11 cellular contexts compared by ENCODE assay signal in genomic region chr7:46139079-46139478, GRCh38.
A peak's percentile ranks its signal among the peaks of the same experiment; 100 is the strongest.
DNase-seq lines count a peak whose midpoint lies in the region; ATAC-seq and TF ChIP-seq lines count a peak whose summit lies in the region.
"Had no signal": no experiment of that assay in that cellular context is flagged by ENCODE, and none has a peak within 500 bp of the region (broad histone marks: within the 10 kb centered on the region; RNA-seq: fewer than 3 reads in every experiment).

No MANE protein-coding gene starts in this region.

- H3K36me3 ChIP-seq in right lobe of liver: no peaks in the 10 kb centered on the region

- no peaks in the 10 kb centered on the region for H3K9me3 ChIP-seq in right lobe of liver

- no peak overlapping the region for H3K4me3 ChIP-seq in dorsolateral prefrontal cortex
- H3K4me3 ChIP-seq in right lobe of liver: no peak overlapping the region
- H3K4me3 ChIP-seq: skin epidermis had no signal

- peaks cover 14% of the 10 kb centered on the region for H3K9me3 Mint-ChIP-seq in chondrocyte (ENCODE audit: low read depth)
- no peaks in the 10 kb centered on the region for H3K9me3 Mint-ChIP-seq in stimulated activated naive B cell treated with anti-CD40 and anti-IgM and Interleukin-4, amounts not matched to agents 10 μg/mL and 1 μg/mL and 100 μg/mL, for 72 hours
- H3K9me3 Mint-ChIP-seq: stimulated activated naive CD8-positive, alpha-beta T cell treated with anti-CD3 and anti-CD28 coated beads, Interleukin-15, Interleukin-2, amounts not matched to agents 100 ng/mL and 50 ng/mL, for 24 hours had no signal

- H3K27me3 ChIP-seq in dorsolateral prefrontal cortex (peaks cover 0 to 13% (median 0%) of the 10 kb centered on the region in 45 donors), right lobe of liver (no peaks in the 10 kb centered on the region)

- H3K36me3 Mint-ChIP-seq in chondrocyte (ENCODE audit: low read depth): no peaks in the 10 kb centered on the region
- H3K36me3 Mint-ChIP-seq in stimulated activated naive B cell treated with anti-CD40 and anti-IgM and Interleukin-4, amounts not matched to agents 10 μg/mL and 1 μg/mL and 100 μg/mL, for 72 hours: no peaks in the 10 kb centered on the region

- H3K27me3 Mint-ChIP-seq in chondrocyte (ENCODE audit: low read depth): no peaks in the 10 kb centered on the region
- H3K27me3 Mint-ChIP-seq in stimulated activated naive B cell treated with anti-CD40 and anti-IgM and Interleukin-4, amounts not matched to agents 10 μg/mL and 1 μg/mL and 100 μg/mL, for 72 hours: peaks cover 0 to 4% of the 10 kb centered on the region in 2 donors
- H3K27me3 Mint-ChIP-seq: stimulated activated naive CD8-positive, alpha-beta T cell treated with anti-CD3 and anti-CD28 coated beads, Interleukin-15, Interleukin-2, amounts not matched to agents 100 ng/mL and 50 ng/mL, for 24 hours had no signal

- intact Hi-C loops in dorsolateral prefrontal cortex (cut with DNase I) (no loop called here), Right ventricle myocardium inferior (cut with DNase I) (no loop called here), right lobe of liver (cut with DNase I) (no loop called here)

- no peak for TF ChIP-seq POLR2A in right lobe of liver (IDR thresholded peaks at IDR 0.05)

- H3K4me1 Mint-ChIP-seq in chondrocyte (ENCODE audit: low read depth): peaks cover 45% of the 10 kb centered on the region
- H3K4me1 Mint-ChIP-seq in stimulated activated naive B cell treated with anti-CD40 and anti-IgM and Interleukin-4, amounts not matched to agents 10 μg/mL and 1 μg/mL and 100 μg/mL, for 72 hours: peaks cover 0 to 1% of the 10 kb centered on the region in 2 donors

- no peak overlapping the region for H3K4me3 Mint-ChIP-seq in chondrocyte (ENCODE audit: unreplicated experiment)
- H3K4me3 Mint-ChIP-seq in stimulated activated naive B cell treated with anti-CD40 and anti-IgM and Interleukin-4, amounts not matched to agents 10 μg/mL and 1 μg/mL and 100 μg/mL, for 72 hours: no peak overlapping the region
- H3K4me3 Mint-ChIP-seq: stimulated activated naive CD8-positive, alpha-beta T cell treated with anti-CD3 and anti-CD28 coated beads, Interleukin-15, Interleukin-2, amounts not matched to agents 100 ng/mL and 50 ng/mL, for 24 hours had no signal

- peak; percentile 91 for ATAC-seq in GM18520 (IDR thresholded peaks at IDR 0.05; ENCODE audit: unreplicated experiment)
- peak; percentile 76 for ATAC-seq in HG03469 (IDR thresholded peaks at IDR 0.05; ENCODE audit: unreplicated experiment)
- ATAC-seq in stimulated activated naive B cell treated with anti-CD40 and anti-IgM and Interleukin-4, amounts not matched to agents 10 μg/mL and 1 μg/mL and 100 μg/mL, for 72 hours (replicated peaks): peak; percentile 54 to 59
- ATAC-seq in Right ventricle myocardium inferior: no peak
- ATAC-seq in right lobe of liver: no peak
- ATAC-seq: left lobe of liver had no signal

- H3K27ac Mint-ChIP-seq in chondrocyte (ENCODE audit: unreplicated experiment): peak overlapping the region; percentile 38
- H3K27ac Mint-ChIP-seq in stimulated activated naive B cell treated with anti-CD40 and anti-IgM and Interleukin-4, amounts not matched to agents 10 μg/mL and 1 μg/mL and 100 μg/mL, for 72 hours: no peak overlapping the region
- H3K27ac Mint-ChIP-seq: stimulated activated naive CD8-positive, alpha-beta T cell treated with anti-CD3 and anti-CD28 coated beads, Interleukin-15, Interleukin-2, amounts not matched to agents 100 ng/mL and 50 ng/mL, for 24 hours had no signal

- H3K27ac ChIP-seq in dorsolateral prefrontal cortex (no peak overlapping the region), right lobe of liver (no peak overlapping the region)
- H3K27ac ChIP-seq: skin epidermis had no signal

- TF ChIP-seq CTCF in chondrocyte (IDR thresholded peaks at IDR 0.05): no peak
- no peak for TF ChIP-seq CTCF in dorsolateral prefrontal cortex (IDR thresholded peaks at IDR 0.05 in 54 of 56, conservative IDR thresholded peaks at IDR 0.05 in 2 of 56; ENCODE audit: low read depth in 1 of 56, partially characterized antibody in 56 of 56)
- no peak for TF ChIP-seq CTCF in right lobe of liver (IDR thresholded peaks at IDR 0.05)

- DNase-seq in chondrocyte (ENCODE audit: low spot score): no peak
- DNase-seq in stimulated activated naive B cell treated with anti-CD40 and anti-IgM and Interleukin-4, amounts not matched to agents 10 μg/mL and 1 μg/mL and 100 μg/mL, for 72 hours: no peak
- no peak for DNase-seq in dorsolateral prefrontal cortex
- DNase-seq in Right ventricle myocardium inferior (ENCODE audit: missing footprints): no peak
- DNase-seq in right lobe of liver: no peak
- DNase-seq: NCI-H146 had no signal

- peaks cover 0 to 17% (median 0%) of the 10 kb centered on the region in 4 donors for H3K4me1 ChIP-seq in right lobe of liver

Comparison
In these comparisons a context has a peak if more than half of its experiments do, and no peak if none do; other contexts are left out.
1. ATAC-seq: peak in GM18520 (single experiment), HG03469 (single experiment) and stimulated activated naive B cell treated with anti-CD40 and anti-IgM and Interleukin-4, amounts not matched to agents 10 μg/mL and 1 μg/mL and 100 μg/mL, for 72 hours (2 of 2); none in Right ventricle myocardium inferior (single experiment) and right lobe of liver (0 of 4).